In genomic region chr6:75600694-75601265, GRCh38 we compare ENCODE assay signal across 8 cellular contexts. TPM values are rescaled to one million over a fixed set of nuclear protein-coding genes. Genes with fewer than 3 reads are reported as not detected.
DNase-seq lines count a peak whose midpoint lies in the region; ATAC-seq and TF ChIP-seq lines count a peak whose summit lies in the region.

No MANE protein-coding gene starts in this region.

- ATAC-seq in HG03095 (IDR thresholded peaks at IDR 0.05; ENCODE audit: unreplicated experiment): no peak
- no peak for ATAC-seq in activated CD4-positive, CD25-positive, alpha-beta regulatory T cell treated with anti-CD3 and anti-CD28 coated beads, Interleukin-2, amount 50 U/mL, for 24 hours

- no peaks in the 10 kb centered on the region for H3K36me3 ChIP-seq in muscle layer of colon (ENCODE audit: insufficient read depth, low read length)

- H3K4me1 ChIP-seq in muscle layer of colon (ENCODE audit: insufficient read depth, low read length): peaks cover 51% of the 10 kb centered on the region

- H3K9ac ChIP-seq in muscle layer of colon (ENCODE audit: low read length): peak overlapping the region; percentile 68

- in situ Hi-C loops in astrocyte of the cerebellum (cut with HindIII; ENCODE audit: low sequenced_read_pairs): no loop called here

- TF ChIP-seq CTCF in AG09309 (IDR thresholded peaks at IDR 0.05; ENCODE audit: control insufficient read depth, insufficient read depth, low read depth, low read length, missing control alignments) (no peak), astrocyte of the cerebellum (IDR thresholded peaks at IDR 0.05; ENCODE audit: low read depth, low read length, missing control alignments) (no peak)

- H3K27me3 ChIP-seq in muscle layer of colon (ENCODE audit: control insufficient read depth in 1 of 2, insufficient read depth in 2 of 2, low read length in 2 of 2): no peaks in the 10 kb centered on the region

- DNase-seq in AG09309 (ENCODE audit: low read depth): no peak
- peak; percentile 23 for DNase-seq in HT-29 (ENCODE audit: low spot score)
- no peak for DNase-seq in astrocyte of the cerebellum (ENCODE audit: low read depth)
- no peak for DNase-seq in glomerular visceral epithelial cell (ENCODE audit: extremely low spot score)
- DNase-seq in H4 (ENCODE audit: low spot score): no peak

- peak overlapping the region; percentile 85 for H3K4me3 ChIP-seq in AG09309 (ENCODE audit: control insufficient read depth, low read depth, low read length)
- H3K4me3 ChIP-seq in astrocyte of the cerebellum (ENCODE audit: low read depth, low read length): peak overlapping the region; percentile 82
- H3K4me3 ChIP-seq in muscle layer of colon (ENCODE audit: low read depth in 1 of 2, low read length in 2 of 2): peak overlapping the region in 1 of 2 donors; percentile 33

- H3K9me3 ChIP-seq in muscle layer of colon (ENCODE audit: low read length): no peaks in the 10 kb centered on the region

- H3K27ac ChIP-seq in muscle layer of colon (ENCODE audit: low read depth, low read length): peak overlapping the region; percentile 76

RNA-seq across cellular contexts. Expression of gene SENP6, which starts 0.9 kb away (rescaled TPM):
- 33.5 and 39.9 TPM in 2 replicates for total RNA-seq in HT-29 (2014; rRNA removed; shearing (Covaris generic))
- 42.7 and 63.4 TPM in 2 replicates for total RNA-seq in H4 (2014; rRNA removed; shearing (Covaris generic))
